Comparison of ENCODE assay signal across 16 cellular contexts in the genomic region with DNA sequence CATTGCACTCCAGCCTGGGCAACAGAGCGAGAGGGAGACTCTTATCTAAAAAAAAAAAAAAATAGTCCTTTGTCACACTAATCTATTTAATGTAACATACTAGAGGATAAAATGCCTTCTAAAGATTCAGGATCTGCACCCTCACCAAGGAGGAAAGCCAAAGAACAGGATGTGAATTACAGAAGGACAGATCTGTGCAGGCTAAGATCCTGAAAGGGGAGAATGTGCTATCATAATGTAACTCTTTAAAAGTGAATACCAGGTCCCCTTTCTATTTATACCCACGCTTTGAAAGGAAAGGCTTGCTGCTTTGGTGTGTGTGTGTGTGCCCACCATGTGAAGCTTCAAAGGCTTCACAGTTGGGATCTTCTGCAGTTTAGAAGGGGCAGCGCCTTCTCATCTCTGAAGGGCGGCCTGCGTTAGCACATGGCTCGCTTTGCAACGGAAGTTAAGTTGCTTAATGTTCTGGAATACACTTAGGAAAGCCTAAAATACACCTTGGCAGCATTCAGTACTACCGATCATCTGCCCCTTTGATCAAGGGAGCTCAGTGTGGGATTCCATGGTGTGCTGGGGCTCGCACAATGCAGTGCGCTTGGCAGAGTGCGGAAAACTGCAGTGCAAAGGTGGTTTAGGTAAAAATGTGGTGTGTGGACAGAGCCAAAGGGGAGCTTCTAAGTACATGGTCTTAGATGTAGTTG. TPM values are rescaled to one million over a fixed set of nuclear protein-coding genes. Genes with fewer than 3 reads are reported as not detected.
DNase-seq lines count a peak whose midpoint lies in the region; ATAC-seq, FAIRE-seq and TF ChIP-seq lines count a peak whose summit lies in the region.
"Had no signal": no experiment of that assay in that cellular context is flagged by ENCODE, and none has a peak within 500 bp of the region (broad histone marks: within the 10 kb centered on the region; RNA-seq: fewer than 3 reads in every experiment).

No MANE protein-coding gene starts in this region.

- H3K27ac Mint-ChIP-seq in WTC11: peak overlapping the region; percentile 77
- peak overlapping the region in 2 of 3 experiments; percentile 26 to 72 for H3K27ac Mint-ChIP-seq in nephron
- H3K27ac Mint-ChIP-seq: CD8-positive, alpha-beta T cell had no signal

- H3K4me1 Mint-ChIP-seq in WTC11 (peaks cover 90% of the 10 kb centered on the region), nephron (peaks cover 48% of the 10 kb centered on the region)

- CTCF ChIA-PET in WTC11 (lab: Charles Lee): interaction anchor here (0.9 to 3.0 kb wide), 4 partner anchors 40 to 204 kb away, joined by 3 to 14 read pairs (median 4); no protein-coding TSS in a partner anchor

- intact Hi-C loops in Right ventricle myocardium superior (cut with DNase I): loop anchor here (10.0 kb wide), 1 partner anchor 109 kb away; no protein-coding TSS in a partner anchor

- no peak for ATAC-seq in WTC11
- ATAC-seq in Right ventricle myocardium superior (ENCODE audit: poor library complexity): peak; percentile 40
- ATAC-seq in GM21381 (IDR thresholded peaks at IDR 0.05; ENCODE audit: unreplicated experiment): no peak
- ATAC-seq: CD8-positive, alpha-beta T cell had no signal

- DNase-seq in WTC11 (ENCODE audit: low spot score) (no peak), Right ventricle myocardium superior (no peak), NCI-H2029 treated with DMSO at 0.1 percent for 48 hours (lab: John Stamatoyannopoulos, UW) (no peak), RCC 7860 (ENCODE audit: low spot score) (no peak), NCI-H748 (lab: John Stamatoyannopoulos, UW; ENCODE audit: unreplicated experiment) (no peak)
- DNase-seq: CD8-positive, alpha-beta T cell; HCEC 1CT; KG1; NCI-H1048; NCI-H146; NCI-H748 treated with DMSO at 0.1 percent for 48 hours; PC-9; SK-N-SH had no signal

- TF ChIP-seq CTCF in WTC11 (IDR thresholded peaks at IDR 0.05): no peak
- TF ChIP-seq CTCF in nephron (IDR thresholded peaks at IDR 0.05; ENCODE audit: unreplicated experiment in 3 of 3): no peak

- H3K27me3 Mint-ChIP-seq in WTC11 (ENCODE audit: low read depth) (no peaks in the 10 kb centered on the region), nephron (ENCODE audit: low read depth) (no peaks in the 10 kb centered on the region)

- H3K9me3 Mint-ChIP-seq in WTC11 (no peaks in the 10 kb centered on the region), nephron (no peaks in the 10 kb centered on the region)
- H3K9me3 Mint-ChIP-seq: CD8-positive, alpha-beta T cell had no signal

- H3K36me3 Mint-ChIP-seq in WTC11 (no peaks in the 10 kb centered on the region), nephron (ENCODE audit: low read depth) (no peaks in the 10 kb centered on the region)
- H3K36me3 Mint-ChIP-seq: CD8-positive, alpha-beta T cell had no signal

- POLR2A ChIA-PET in WTC11 (lab: Charles Lee): interaction anchor here (0.6 kb wide), 1 partner anchor 171 kb away, joined by 3 read pairs; no protein-coding TSS in a partner anchor

- FAIRE-seq in RCC 7860 (lab: Jason Lieb, UNC): no peak

- H3K4me3 Mint-ChIP-seq in WTC11 (peak overlapping the region; percentile 28; the same call in 1 of the 2 replicates), nephron (peak overlapping the region in 1 of 3 experiments; percentile 35)
- H3K4me3 Mint-ChIP-seq: CD8-positive, alpha-beta T cell had no signal

TF ChIP-seq in WTC11, 78 proteins besides CTCF, POLR2A, EP300 and RAD21:
- TF ChIP-seq IRF2 (CRISPR knock-in tag; IDR thresholded peaks at IDR 0.05; ENCODE audit: borderline replicate concordance, low read depth) (no peak), CBFB (CRISPR knock-in tag; IDR thresholded peaks at IDR 0.05; ENCODE audit: low read depth) (no peak)
- TF ChIP-seq, protein P1, sequence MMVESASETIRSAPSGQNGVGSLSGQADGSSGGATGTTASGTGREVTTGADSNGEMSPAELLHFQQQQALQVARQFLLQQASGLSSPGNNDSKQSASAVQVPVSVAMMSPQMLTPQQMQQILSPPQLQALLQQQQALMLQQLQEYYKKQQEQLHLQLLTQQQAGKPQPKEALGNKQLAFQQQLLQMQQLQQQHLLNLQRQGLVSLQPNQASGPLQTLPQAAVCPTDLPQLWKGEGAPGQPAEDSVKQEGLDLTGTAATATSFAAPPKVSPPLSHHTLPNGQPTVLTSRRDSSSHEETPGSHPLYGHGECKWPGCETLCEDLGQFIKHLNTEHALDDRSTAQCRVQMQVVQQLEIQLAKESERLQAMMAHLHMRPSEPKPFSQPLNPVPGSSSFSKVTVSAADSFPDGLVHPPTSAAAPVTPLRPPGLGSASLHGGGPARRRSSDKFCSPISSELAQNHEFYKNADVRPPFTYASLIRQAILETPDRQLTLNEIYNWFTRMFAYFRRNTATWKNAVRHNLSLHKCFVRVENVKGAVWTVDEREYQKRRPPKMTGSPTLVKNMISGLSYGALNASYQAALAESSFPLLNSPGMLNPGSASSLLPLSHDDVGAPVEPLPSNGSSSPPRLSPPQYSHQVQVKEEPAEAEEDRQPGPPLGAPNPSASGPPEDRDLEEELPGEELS (CRISPR knock-in tag; IDR thresholded peaks at IDR 0.05): no peak

RNA-seq across cellular contexts. Expression of a gene that starts 6.8 kb away (rescaled TPM):
- total RNA-seq in WTC11 (2021): 110 to 111 TPM (median 110 TPM) in 3 replicates
- total RNA-seq in Right ventricle myocardium superior: 5.5 TPM
- total RNA-seq: M059J, PC-9 had no signal

Comparison
In these comparisons a context has a peak if more than half of its experiments do, and no peak if none do; other contexts are left out.
1. RNA of a gene that starts 6.8 kb away (total RNA-seq): 110 to 111 TPM in WTC11; 5.5 TPM in Right ventricle myocardium superior (single experiment); every median in the first group is over 10 times any median in the second.